8 cellular contexts compared by ENCODE assay signal in the genomic region with DNA sequence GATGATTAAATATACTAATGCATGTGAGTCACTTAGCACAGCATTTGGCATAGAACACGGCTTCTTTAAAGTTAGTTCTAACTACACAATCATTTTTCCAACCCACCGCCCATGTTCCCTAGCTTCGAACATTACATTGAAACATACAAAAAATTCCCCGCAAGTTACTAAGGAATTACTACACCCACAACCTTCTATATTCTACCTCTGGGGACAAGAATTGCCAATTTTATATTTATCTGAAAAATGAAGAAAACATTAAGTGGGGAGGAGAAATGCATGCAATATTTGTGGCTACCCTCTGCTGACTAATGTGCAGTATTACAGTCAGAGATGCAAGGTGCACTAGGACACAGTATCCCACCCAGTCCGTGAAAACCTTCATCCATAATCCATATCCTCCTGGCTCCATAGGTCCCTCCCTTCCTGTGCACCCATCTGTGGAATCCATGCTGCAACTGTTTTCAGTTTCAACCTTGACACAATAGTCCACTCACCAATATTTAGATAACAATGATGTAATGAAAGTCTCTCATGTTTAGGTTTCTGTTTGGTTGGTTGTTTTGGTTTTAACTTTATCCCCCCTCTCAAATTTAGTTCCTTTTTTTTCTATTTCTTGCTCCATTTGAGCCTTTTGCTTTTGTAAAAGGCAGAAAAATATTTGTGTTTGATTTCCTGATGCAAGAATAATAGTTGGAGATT. TPM values are rescaled to one million over a fixed set of nuclear protein-coding genes. Genes with fewer than 3 reads are reported as not detected.
DNase-seq lines count a peak whose midpoint lies in the region; ATAC-seq and TF ChIP-seq lines count a peak whose summit lies in the region.

No MANE protein-coding gene starts in this region.

- H3K4me1 ChIP-seq in DOHH2 (ENCODE audit: control insufficient read depth, low read length) = peaks cover 7% of the 10 kb centered on the region

- no peak overlapping the region for H3K4me3 Mint-ChIP-seq in brain
- H3K4me3 Mint-ChIP-seq in neural crest cell = no peak overlapping the region

- H3K9me3 ChIP-seq in DOHH2 (ENCODE audit: control insufficient read depth, insufficient read depth, low read length) (no peaks in the 10 kb centered on the region), MG63 (no peaks in the 10 kb centered on the region)

- H3K36me3 ChIP-seq in DOHH2 (ENCODE audit: control insufficient read depth, low read length) = no peaks in the 10 kb centered on the region
- H3K36me3 ChIP-seq in MG63 = no peaks in the 10 kb centered on the region

- no peak overlapping the region for H3K4me2 ChIP-seq in DOHH2 (ENCODE audit: low read length)

- peak overlapping the region in 1 of 5 experiments; percentile 48 for H3K27ac Mint-ChIP-seq in brain
- H3K27ac Mint-ChIP-seq in neural crest cell (ENCODE audit: unreplicated experiment) = no peak overlapping the region

- no peaks in the 10 kb centered on the region for H3K79me2 ChIP-seq in DOHH2 (ENCODE audit: control insufficient read depth, low read length)

- H3K9me3 Mint-ChIP-seq in brain = peaks cover 0 to 3% (median 0%) of the 10 kb centered on the region in 5 experiments
- H3K9me3 Mint-ChIP-seq in neural crest cell = no peaks in the 10 kb centered on the region

- TF ChIP-seq CTCF in DOHH2 (IDR thresholded peaks at IDR 0.05; ENCODE audit: low read depth, low read length, poor library complexity, severe bottlenecking) (peak; percentile 36), brain (conservative IDR thresholded peaks at IDR 0.05) (peak; percentile 40 to 68), neural crest cell (conservative IDR thresholded peaks at IDR 0.05) (peak; percentile 55)

- no peaks in the 10 kb centered on the region for H3K36me3 Mint-ChIP-seq in brain
- no peaks in the 10 kb centered on the region for H3K36me3 Mint-ChIP-seq in neural crest cell (ENCODE audit: low read depth)

- no peaks in the 10 kb centered on the region for H3K9me2 ChIP-seq in DOHH2 (replicated peaks; ENCODE audit: control insufficient read depth, low read length)

- H3F3A ChIP-seq in DOHH2 (ENCODE audit: control insufficient read depth, insufficient read depth) = no peaks in the 10 kb centered on the region

- H3K27me3 Mint-ChIP-seq in brain = peaks cover 8% of the 10 kb centered on the region
- no peaks in the 10 kb centered on the region for H3K27me3 Mint-ChIP-seq in neural crest cell (ENCODE audit: low read depth)

- no peaks in the 10 kb centered on the region for H3K27me3 ChIP-seq in DOHH2 (ENCODE audit: control insufficient read depth, low read length)
- no peaks in the 10 kb centered on the region for H3K27me3 ChIP-seq in MG63

- DNase-seq in MG63 (peak; percentile 11), neural crest cell (ENCODE audit: low read depth, low spot score) (no peak), GOT3 (lab: John Stamatoyannopoulos, UW) (no peak), NCI-H2171 treated with DMSO at 0.1 percent for 48 hours (lab: John Stamatoyannopoulos, UW) (no peak)
- DNase-seq in activated CD4-positive, alpha-beta T cell treated with anti-CD3 and anti-CD28 coated beads for 48 hours = no peak

- no peak overlapping the region for H3K27ac ChIP-seq in DOHH2 (ENCODE audit: low read depth, low read length)

- no peak for ATAC-seq in GM21526 (IDR thresholded peaks at IDR 0.05; ENCODE audit: low FRiP score, unreplicated experiment)

- no peaks in the 10 kb centered on the region for H4K20me1 ChIP-seq in DOHH2 (ENCODE audit: control insufficient read depth, insufficient read depth, low read depth, low read length)

- H3K4me3 ChIP-seq in DOHH2 (ENCODE audit: low read length) (no peak overlapping the region), MG63 (no peak overlapping the region)

- H3K4me1 Mint-ChIP-seq in brain (peaks cover 50% of the 10 kb centered on the region), neural crest cell (peaks cover 10% of the 10 kb centered on the region)

RNA-seq across cellular contexts. Expression of a gene that starts 31.6 kb away (rescaled TPM):
- total RNA-seq in MG63 (2014; rRNA removed; shearing (Covaris generic); ENCODE audit: low replicate concordance) = 0.30 and 13.7 TPM in 2 replicates
- 69.7 TPM for polyA plus RNA-seq in brain (ENCODE audit: insufficient read depth, low read depth, low replicate concordance)
- 2.8 and 4.5 TPM in 2 replicates for total RNA-seq in neural crest cell
